In genomic region chrX:103687696-103688191, GRCh38 we compare ENCODE assay signal across 8 cellular contexts. TPM values are rescaled to one million over a fixed set of nuclear protein-coding genes. Genes with fewer than 3 reads are reported as not detected.
A peak's percentile ranks its signal among the peaks of the same experiment; 100 is the strongest.
DNase-seq lines count a peak whose midpoint lies in the region; ATAC-seq and TF ChIP-seq lines count a peak whose summit lies in the region.

No MANE protein-coding gene starts in this region.

- TF ChIP-seq POLR2A in IMR-90 (IDR thresholded peaks at IDR 0.05; ENCODE audit: low read depth, low read length) = peak; percentile 40; the same call in 1 of the 2 replicates

- H2BK5ac ChIP-seq in IMR-90 (ENCODE audit: low read depth, low read length, poor library complexity, severe bottlenecking) = peak overlapping the region; percentile 95

- H3K4me1 ChIP-seq in IMR-90 (ENCODE audit: control insufficient read depth, insufficient read depth, low read length) (no peaks in the 10 kb centered on the region), OCI-LY7 (ENCODE audit: insufficient read depth, low read length, poor library complexity, severe bottlenecking) (peaks cover 16% of the 10 kb centered on the region), subcutaneous abdominal adipose tissue (ENCODE audit: control insufficient read depth in 5 of 5, insufficient read depth in 5 of 5, low read length in 5 of 5) (peaks cover 5 to 7% (median 6%) of the 10 kb centered on the region in 5 donors)
- peaks cover 4 to 13% of the 10 kb centered on the region in 2 donors for H3K4me1 ChIP-seq in naive thymus-derived CD4-positive, alpha-beta T cell (ENCODE audit: control insufficient read depth in 2 of 2, insufficient read depth in 2 of 2, low read length in 2 of 2)

- H3K56ac ChIP-seq in IMR-90 (ENCODE audit: extremely low read depth, insufficient read depth, low read length) = peak overlapping the region; percentile 99

- dilution Hi-C loops in IMR-90 (cut with HindIII; ENCODE audit: low sequenced_read_pairs, unreplicated experiment) = no loop called here

- H3K36me3 ChIP-seq in IMR-90 (ENCODE audit: control insufficient read depth, insufficient read depth, low read length) = peaks cover 5% of the 10 kb centered on the region
- H3K36me3 ChIP-seq in OCI-LY7 (ENCODE audit: insufficient read depth, low read length) = peaks cover 23% of the 10 kb centered on the region
- peaks cover 0 to 8% (median 8%) of the 10 kb centered on the region in 3 experiments for H3K36me3 ChIP-seq in naive thymus-derived CD4-positive, alpha-beta T cell (ENCODE audit: control insufficient read depth in 2 of 3, insufficient read depth in 3 of 3, low read length in 3 of 3)
- H3K36me3 ChIP-seq in subcutaneous abdominal adipose tissue (ENCODE audit: control insufficient read depth in 5 of 5, insufficient read depth in 5 of 5, low read length in 5 of 5) = peaks cover 0 to 12% (median 6%) of the 10 kb centered on the region in 5 donors

- peak; percentile 12 for ATAC-seq in IMR-90 (ENCODE audit: low read depth)
- no peak for ATAC-seq in naive thymus-derived CD4-positive, alpha-beta T cell
- ATAC-seq in HG02571 (IDR thresholded peaks at IDR 0.05; ENCODE audit: unreplicated experiment) = no peak

- intact Hi-C loops in IMR-90 (cut with micrococcal nuclease) = loop anchor here (1.0 to 5.0 kb wide), 8 partner anchors 57 to 450 kb away; partner anchors contain the start of genes TCEAL4 and ZCCHC18
- intact Hi-C loops in OCI-LY7 (cut with micrococcal nuclease; ENCODE audit: unreplicated experiment) = loop anchor here (1.0 to 2.0 kb wide), 5 partner anchors 59 to 479 kb away; partner anchors contain the start of genes FAM199X and TCEAL1
- intact Hi-C loops in naive thymus-derived CD4-positive, alpha-beta T cell (cut with micrococcal nuclease) = loop anchor here (1.0 to 10.0 kb wide), 15 partner anchors 23 to 1755 kb away; partner anchors contain the start of genes ZMAT1 (in 2 of the 2), BEX2 (in 1 of the 2), RAB9B (in 1 of the 2) and TCEAL1 (in 1 of the 2)

- H3K14ac ChIP-seq in IMR-90 (replicated peaks; ENCODE audit: low read depth, low read length) = peak overlapping the region; percentile 99

- H3K79me2 ChIP-seq in OCI-LY7 (ENCODE audit: insufficient read depth, low read depth, low read length) = peaks cover 40% of the 10 kb centered on the region

- H2BK15ac ChIP-seq in IMR-90 (ENCODE audit: low read depth, low read length) = peak overlapping the region; percentile 92; the same call in 2 of the 3 replicates

- peak; percentile 65 for TF ChIP-seq RAD21 in IMR-90 (IDR thresholded peaks at IDR 0.05; ENCODE audit: low read length)

- H3K4me2 ChIP-seq in IMR-90 (ENCODE audit: low read depth, low read length) = peak overlapping the region; percentile 72
- H3K4me2 ChIP-seq in OCI-LY7 (ENCODE audit: low read length) = peak overlapping the region; percentile 82

- no peaks in the 10 kb centered on the region for H3K9me2 ChIP-seq in OCI-LY7 (ENCODE audit: insufficient read depth, low read length)

- H3K27me3 Mint-ChIP-seq in naive thymus-derived CD4-positive, alpha-beta T cell = no peaks in the 10 kb centered on the region

- no peak overlapping the region for H3K27ac Mint-ChIP-seq in naive thymus-derived CD4-positive, alpha-beta T cell

- POLR2A ChIA-PET in IMR-90 (lab: Charles Lee; ENCODE audit: unreplicated experiment) = interaction anchor here (0.7 kb wide), 2 partner anchors 83 to 116 kb away, joined by 5 to 6 read pairs; no protein-coding TSS in a partner anchor
- POLR2A ChIA-PET in OCI-LY7 (lab: Charles Lee) = no interaction called here
- POLR2A ChIA-PET in naive thymus-derived CD4-positive, alpha-beta T cell (lab: Charles Lee) = interaction anchor here (0.8 to 1.0 kb wide), 2 partner anchors 147 to 469 kb away, joined by 3 read pairs; partner anchors contain the start of gene SLC25A53

- H3K4me3 ChIP-seq in IMR-90 (ENCODE audit: insufficient read depth, low read depth, low read length) (peak overlapping the region; percentile 75), OCI-LY7 (ENCODE audit: low read depth, low read length, poor library complexity, severe bottlenecking) (peak overlapping the region; percentile 92), subcutaneous abdominal adipose tissue (ENCODE audit: low read depth in 1 of 5, low read length in 5 of 5) (peak overlapping the region; percentile 73 to 87 (median 76))
- H3K4me3 ChIP-seq in naive thymus-derived CD4-positive, alpha-beta T cell (ENCODE audit: low read length) = peak overlapping the region; percentile 83

- H2AFZ ChIP-seq in IMR-90 (replicated peaks; ENCODE audit: low read length, poor library complexity) (peak overlapping the region; percentile 89), OCI-LY7 (ENCODE audit: low read length) (peak overlapping the region; percentile 88; the same call in 1 of the 2 replicates)

- no peaks in the 10 kb centered on the region for H3K9me3 Mint-ChIP-seq in naive thymus-derived CD4-positive, alpha-beta T cell

- H3K27ac ChIP-seq in IMR-90 (ENCODE audit: insufficient read depth, low read length) (peak overlapping the region; percentile 100), OCI-LY7 (ENCODE audit: low read depth, low read length, poor library complexity, severe bottlenecking) (peak overlapping the region; percentile 90), subcutaneous abdominal adipose tissue (ENCODE audit: low read depth, low read length) (peak overlapping the region; percentile 97)
- peak overlapping the region; percentile 94 for H3K27ac ChIP-seq in naive thymus-derived CD4-positive, alpha-beta T cell (ENCODE audit: low read depth, low read length)

- CTCF ChIA-PET in IMR-90 (lab: Yijun Ruan, JAX) (interaction anchor here (0.6 to 0.9 kb wide), 2 partner anchors 87 to 457 kb away, joined by 3 read pairs; no protein-coding TSS in a partner anchor), OCI-LY7 (lab: Charles Lee; ENCODE audit: unreplicated experiment) (no interaction called here)
- CTCF ChIA-PET in naive thymus-derived CD4-positive, alpha-beta T cell (lab: Charles Lee) = interaction anchor here (0.6 kb wide), 1 partner anchor 226 kb away, joined by 3 read pairs; no protein-coding TSS in a partner anchor

- H3K9ac ChIP-seq in IMR-90 (ENCODE audit: low read depth, low read length) (peak overlapping the region; percentile 98), subcutaneous abdominal adipose tissue (ENCODE audit: low read length in 5 of 5) (peak overlapping the region; percentile 72 to 96 (median 78))

- TF ChIP-seq CTCF in IMR-90 (conservative IDR thresholded peaks at IDR 0.05; ENCODE audit: low read depth, low read length) (peak; percentile 72), OCI-LY7 (conservative IDR thresholded peaks at IDR 0.05; ENCODE audit: low read length) (peak; percentile 75)

- H3K23ac ChIP-seq in IMR-90 (ENCODE audit: low read depth, low read length) = peak overlapping the region; percentile 98

- H3K27me3 ChIP-seq in IMR-90 (ENCODE audit: control insufficient read depth, insufficient read depth, low read length) = peaks cover 2% of the 10 kb centered on the region; the same call in 1 of the 2 replicates
- H3K27me3 ChIP-seq in naive thymus-derived CD4-positive, alpha-beta T cell (ENCODE audit: control insufficient read depth in 2 of 2, insufficient read depth in 2 of 2, low read length in 2 of 2) = no peaks in the 10 kb centered on the region
- H3K27me3 ChIP-seq in subcutaneous abdominal adipose tissue (ENCODE audit: control insufficient read depth in 5 of 5, insufficient read depth in 4 of 5, low read length in 5 of 5) = peaks cover 0 to 5% (median under 1%) of the 10 kb centered on the region in 5 donors

- no peak overlapping the region for H2BK20ac ChIP-seq in IMR-90 (ENCODE audit: low read depth, low read length)

- H4K5ac ChIP-seq in IMR-90 (ENCODE audit: low read depth, low read length) = peak overlapping the region; percentile 88

- H3K9me3 ChIP-seq in IMR-90 (ENCODE audit: control insufficient read depth, insufficient read depth, low read length) = no peaks in the 10 kb centered on the region
- H3K9me3 ChIP-seq in OCI-LY7 (ENCODE audit: low read length) = no peaks in the 10 kb centered on the region
- H3K9me3 ChIP-seq in naive thymus-derived CD4-positive, alpha-beta T cell (ENCODE audit: control insufficient read depth in 2 of 3, low read length in 3 of 3) = no peaks in the 10 kb centered on the region
- no peaks in the 10 kb centered on the region for H3K9me3 ChIP-seq in subcutaneous abdominal adipose tissue (ENCODE audit: control insufficient read depth in 5 of 5, low read length in 5 of 5)

- peak overlapping the region; percentile 82 for H2AK5ac ChIP-seq in IMR-90 (ENCODE audit: low read depth, low read length)

- H3K18ac ChIP-seq in IMR-90 (ENCODE audit: low read depth, low read length) = peak overlapping the region; percentile 88

- no peaks in the 10 kb centered on the region for H3K9me1 ChIP-seq in IMR-90 (ENCODE audit: insufficient read depth, low read length)

- H2BK120ac ChIP-seq in IMR-90 (ENCODE audit: low read depth, low read length) = peak overlapping the region; percentile 92

- no peaks in the 10 kb centered on the region for H3K79me1 ChIP-seq in IMR-90 (ENCODE audit: low read depth in 1 of 2, low read length in 2 of 2)

- H4K20me1 ChIP-seq in IMR-90 (ENCODE audit: insufficient read depth, low read length) (peaks cover 14% of the 10 kb centered on the region; the same call in 1 of the 2 replicates), OCI-LY7 (ENCODE audit: insufficient read depth, low read length) (0 out of 2 replicates have a peak, but pooled peaks cover 5% of the 10 kb centered on the region)

- peak overlapping the region; percentile 96 for H4K91ac ChIP-seq in IMR-90 (ENCODE audit: insufficient read depth, low read depth, low read length)

- peaks cover 0 to 18% (median 10%) of the 10 kb centered on the region in 7 donors for H3K4me1 Mint-ChIP-seq in naive thymus-derived CD4-positive, alpha-beta T cell

- H3K4me3 Mint-ChIP-seq in naive thymus-derived CD4-positive, alpha-beta T cell = no peak overlapping the region

- BruUV-seq in IMR-90 (replicated peaks; lab: Mats Ljungman, UMichigan) (no TSS peak), OCI-LY7 (replicated peaks; lab: Mats Ljungman, UMichigan) (no TSS peak)

- WGBS in IMR-90 (ENCODE audit: extremely low coverage in 2 of 2, insufficient read length in 1 of 2), 2 experiments = 8% methylated on average over 10 of the region's 16 CpGs; no CpG with 5 or more reads in 1 of the 2 experiments

- peaks cover 0 to 9% (median 5%) of the 10 kb centered on the region in 5 donors for H3K36me3 Mint-ChIP-seq in naive thymus-derived CD4-positive, alpha-beta T cell

- DNase-seq in COLO668 (lab: John Stamatoyannopoulos, UW; ENCODE audit: unreplicated experiment) = peak; percentile 62
- peak; percentile 73 for DNase-seq in IMR-90
- DNase-seq in OCI-LY7 (ENCODE audit: low spot score) = peak; percentile 74
- peak; percentile 61 to 64 for DNase-seq in activated T-cell treated with anti-CD3 and anti-CD28 coated beads, Interleukin-2, amount 50 U/mL, for 48 hours
- DNase-seq in fibroblast of peridontal ligament (ENCODE audit: extremely low read depth) = peak; percentile 85
- DNase-seq in naive thymus-derived CD4-positive, alpha-beta T cell = peak; percentile 8 to 58 (median 47)

- peak overlapping the region; percentile 96 to 98 for H4K8ac ChIP-seq in IMR-90 (ENCODE audit: low read depth in 2 of 2, low read length in 2 of 2)

- peak overlapping the region; percentile 96 for H2AK9ac ChIP-seq in IMR-90 (replicated peaks; ENCODE audit: low read depth, low read length, poor library complexity)

- in situ Hi-C loops in IMR-90 (cut with MboI; ENCODE audit: low sequenced_read_pairs) = loop anchor here (25.0 kb wide), 1 partner anchor 450 kb away; no protein-coding TSS in a partner anchor

- peak overlapping the region; percentile 98 for H3K4ac ChIP-seq in IMR-90 (ENCODE audit: low read depth, low read length)

RNA-seq across cellular contexts. Expression of gene MORF4L2, which starts 1.2 kb away (rescaled TPM):
- total RNA-seq in IMR-90 (2012; rRNA removed) (1,218 and 1,398 TPM in 2 replicates), OCI-LY7 (2022) (223 and 257 TPM in 2 replicates)
- polyA plus RNA-seq in IMR-90 (2012; rRNA removed) = 501 and 795 TPM in 2 replicates
- 175 and 256 TPM in 2 replicates for polyA plus RNA-seq in IMR-90 (2012; cell fraction: cytosol; rRNA removed)
- 60.4 and 480 TPM in 2 replicates for polyA plus RNA-seq in IMR-90 (2012; cell fraction: nucleus; rRNA removed; ENCODE audit: low replicate concordance)
- 165 and 201 TPM in 2 replicates for total RNA-seq in OCI-LY7 (2014; rRNA removed; shearing (Covaris generic))
- 100 to 1,000 TPM; 103 to 177 (median 143) TPM for total RNA-seq in naive thymus-derived CD4-positive, alpha-beta T cell
- 10 to 100 TPM; 86.8 to 90.3 TPM for polyA plus RNA-seq in naive thymus-derived CD4-positive, alpha-beta T cell

RNA-seq across cellular contexts. Expression of gene TMEM31, which starts 23.0 kb away (rescaled TPM):
- total RNA-seq in IMR-90 (2012; rRNA removed) (not detected in 2 replicates), OCI-LY7 (2022) (0.53 and 0.65 TPM in 2 replicates)
- 0.17 TPM in 1 of 2 replicates, not detected in the other for polyA plus RNA-seq in IMR-90 (2012; rRNA removed)
- polyA plus RNA-seq in IMR-90 (2012; cell fraction: cytosol; rRNA removed) = 0.09 TPM in 1 of 2 replicates, not detected in the other
- 0.14 TPM in 1 of 2 replicates, not detected in the other for polyA plus RNA-seq in IMR-90 (2012; cell fraction: nucleus; rRNA removed; ENCODE audit: low replicate concordance)
- total RNA-seq in OCI-LY7 (2014; rRNA removed; shearing (Covaris generic)) = not detected in 2 replicates
- not detected for total RNA-seq in naive thymus-derived CD4-positive, alpha-beta T cell
- polyA plus RNA-seq in naive thymus-derived CD4-positive, alpha-beta T cell = not detected

RNA-seq across cellular contexts. Expression of gene TCEAL1, which starts 59.0 kb away (rescaled TPM):
- total RNA-seq in IMR-90 (2012; rRNA removed) (9.1 and 15.0 TPM in 2 replicates), OCI-LY7 (2022) (17.4 and 18.1 TPM in 2 replicates)
- polyA plus RNA-seq in IMR-90 (2012; rRNA removed) = 18.8 and 21.8 TPM in 2 replicates
- polyA plus RNA-seq in IMR-90 (2012; cell fraction: cytosol; rRNA removed) = 8.8 and 11.6 TPM in 2 replicates
- polyA plus RNA-seq in IMR-90 (2012; cell fraction: nucleus; rRNA removed; ENCODE audit: low replicate concordance) = 7.4 and 22.6 TPM in 2 replicates
- total RNA-seq in OCI-LY7 (2014; rRNA removed; shearing (Covaris generic)) = 11.7 and 28.2 TPM in 2 replicates
- total RNA-seq in naive thymus-derived CD4-positive, alpha-beta T cell = 10 to 100 TPM in 2 of 5 experiments, 1 to 10 TPM in 3; 3.3 to 14.3 (median 5.0) TPM
- polyA plus RNA-seq in naive thymus-derived CD4-positive, alpha-beta T cell = 10 to 100 TPM; 13.5 to 20.6 TPM
